Comparison of ENCODE assay signal across 1 cellular context in the genomic region with DNA sequence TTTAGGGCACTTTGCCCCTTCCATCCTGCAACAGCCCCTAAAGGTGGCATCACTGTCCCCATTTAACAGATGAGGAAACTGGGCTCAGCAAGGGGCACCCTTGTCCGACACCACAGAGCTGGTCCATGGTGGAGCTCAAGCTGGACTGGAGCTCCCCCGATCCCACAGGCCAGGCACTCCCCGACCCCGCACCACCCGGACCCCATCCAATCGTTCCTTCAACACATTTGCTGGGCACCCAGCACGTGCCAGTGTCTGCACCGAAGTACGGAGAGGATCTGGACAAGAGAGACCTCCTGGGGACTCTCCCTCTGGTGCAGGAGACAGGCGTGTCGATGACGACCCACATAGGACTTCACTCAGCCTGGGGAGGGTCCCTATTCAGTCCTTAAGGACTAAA.
TF ChIP-seq lines count a peak whose summit lies in the region.

No MANE protein-coding gene starts in this region.

TF ChIP-seq in GM12878, 131 proteins besides CTCF, POLR2A, EP300 and RAD21:
- TF ChIP-seq REST (IDR thresholded peaks at IDR 0.05; ENCODE audit: low read depth, low read length): no peak
- TF ChIP-seq MXI1 (IDR thresholded peaks at IDR 0.05; ENCODE audit: low read depth, low read length): no peak
- TF ChIP-seq MYB (IDR thresholded peaks at IDR 0.05; ENCODE audit: borderline replicate concordance, low read depth, low read length): no peak
- TF ChIP-seq SP1 (IDR thresholded peaks at IDR 0.05; ENCODE audit: low read depth, low read length): no peak
- no peak for TF ChIP-seq DPF2 (IDR thresholded peaks at IDR 0.05)
- TF ChIP-seq NBN (IDR thresholded peaks at IDR 0.05): no peak
- TF ChIP-seq ATF7 (IDR thresholded peaks at IDR 0.05; ENCODE audit: low read depth): no peak
- TF ChIP-seq, protein P1, sequence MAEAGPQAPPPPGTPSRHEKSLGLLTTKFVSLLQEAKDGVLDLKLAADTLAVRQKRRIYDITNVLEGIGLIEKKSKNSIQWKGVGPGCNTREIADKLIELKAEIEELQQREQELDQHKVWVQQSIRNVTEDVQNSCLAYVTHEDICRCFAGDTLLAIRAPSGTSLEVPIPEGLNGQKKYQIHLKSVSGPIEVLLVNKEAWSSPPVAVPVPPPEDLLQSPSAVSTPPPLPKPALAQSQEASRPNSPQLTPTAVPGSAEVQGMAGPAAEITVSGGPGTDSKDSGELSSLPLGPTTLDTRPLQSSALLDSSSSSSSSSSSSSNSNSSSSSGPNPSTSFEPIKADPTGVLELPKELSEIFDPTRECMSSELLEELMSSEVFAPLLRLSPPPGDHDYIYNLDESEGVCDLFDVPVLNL (IDR thresholded peaks at IDR 0.05; ENCODE audit: low read depth, low read length): no peak
- no peak for TF ChIP-seq PAX8 (IDR thresholded peaks at IDR 0.05)
- TF ChIP-seq, protein P2, sequence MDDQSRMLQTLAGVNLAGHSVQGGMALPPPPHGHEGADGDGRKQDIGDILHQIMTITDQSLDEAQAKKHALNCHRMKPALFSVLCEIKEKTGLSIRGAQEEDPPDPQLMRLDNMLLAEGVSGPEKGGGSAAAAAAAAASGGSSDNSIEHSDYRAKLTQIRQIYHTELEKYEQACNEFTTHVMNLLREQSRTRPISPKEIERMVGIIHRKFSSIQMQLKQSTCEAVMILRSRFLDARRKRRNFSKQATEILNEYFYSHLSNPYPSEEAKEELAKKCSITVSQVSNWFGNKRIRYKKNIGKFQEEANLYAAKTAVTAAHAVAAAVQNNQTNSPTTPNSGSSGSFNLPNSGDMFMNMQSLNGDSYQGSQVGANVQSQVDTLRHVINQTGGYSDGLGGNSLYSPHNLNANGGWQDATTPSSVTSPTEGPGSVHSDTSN (IDR thresholded peaks at IDR 0.05; ENCODE audit: insufficient replicate concordance, low read depth, low read length): no peak
- no peak for TF ChIP-seq JUNB (IDR thresholded peaks at IDR 0.05)
- TF ChIP-seq ASH2L (IDR thresholded peaks at IDR 0.05; ENCODE audit: borderline replicate concordance, low read depth): no peak
- no peak for TF ChIP-seq SMARCA5 (IDR thresholded peaks at IDR 0.05)
- no peak for TF ChIP-seq HCFC1 (IDR thresholded peaks at IDR 0.05; ENCODE audit: low read length)
- no peak for TF ChIP-seq POLR2AphosphoS2 (IDR thresholded peaks at IDR 0.05; ENCODE audit: low read depth, low read length)
- no peak for TF ChIP-seq MEF2B (IDR thresholded peaks at IDR 0.05; ENCODE audit: partially characterized antibody, poor library complexity, severe bottlenecking)
- no peak for TF ChIP-seq RB1 (IDR thresholded peaks at IDR 0.05; ENCODE audit: borderline replicate concordance)
- TF ChIP-seq, protein P3, sequence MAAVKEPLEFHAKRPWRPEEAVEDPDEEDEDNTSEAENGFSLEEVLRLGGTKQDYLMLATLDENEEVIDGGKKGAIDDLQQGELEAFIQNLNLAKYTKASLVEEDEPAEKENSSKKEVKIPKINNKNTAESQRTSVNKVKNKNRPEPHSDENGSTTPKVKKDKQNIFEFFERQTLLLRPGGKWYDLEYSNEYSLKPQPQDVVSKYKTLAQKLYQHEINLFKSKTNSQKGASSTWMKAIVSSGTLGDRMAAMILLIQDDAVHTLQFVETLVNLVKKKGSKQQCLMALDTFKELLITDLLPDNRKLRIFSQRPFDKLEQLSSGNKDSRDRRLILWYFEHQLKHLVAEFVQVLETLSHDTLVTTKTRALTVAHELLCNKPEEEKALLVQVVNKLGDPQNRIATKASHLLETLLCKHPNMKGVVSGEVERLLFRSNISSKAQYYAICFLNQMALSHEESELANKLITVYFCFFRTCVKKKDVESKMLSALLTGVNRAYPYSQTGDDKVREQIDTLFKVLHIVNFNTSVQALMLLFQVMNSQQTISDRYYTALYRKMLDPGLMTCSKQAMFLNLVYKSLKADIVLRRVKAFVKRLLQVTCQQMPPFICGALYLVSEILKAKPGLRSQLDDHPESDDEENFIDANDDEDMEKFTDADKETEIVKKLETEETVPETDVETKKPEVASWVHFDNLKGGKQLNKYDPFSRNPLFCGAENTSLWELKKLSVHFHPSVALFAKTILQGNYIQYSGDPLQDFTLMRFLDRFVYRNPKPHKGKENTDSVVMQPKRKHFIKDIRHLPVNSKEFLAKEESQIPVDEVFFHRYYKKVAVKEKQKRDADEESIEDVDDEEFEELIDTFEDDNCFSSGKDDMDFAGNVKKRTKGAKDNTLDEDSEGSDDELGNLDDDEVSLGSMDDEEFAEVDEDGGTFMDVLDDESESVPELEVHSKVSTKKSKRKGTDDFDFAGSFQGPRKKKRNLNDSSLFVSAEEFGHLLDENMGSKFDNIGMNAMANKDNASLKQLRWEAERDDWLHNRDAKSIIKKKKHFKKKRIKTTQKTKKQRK (IDR thresholded peaks at IDR 0.05; ENCODE audit: low read depth, low read length): no peak
- TF ChIP-seq IKZF2 (IDR thresholded peaks at IDR 0.05): no peak
- no peak for TF ChIP-seq PML (IDR thresholded peaks at IDR 0.05; ENCODE audit: low read length)
